Comparison of ENCODE assay signal across 1 cellular context in genomic region chr3:55402886-55403605, GRCh38.
A peak's percentile ranks its signal among the peaks of the same experiment; 100 is the strongest.
TF ChIP-seq lines count a peak whose summit lies in the region.

No MANE protein-coding gene starts in this region.

TF ChIP-seq in HepG2, 621 proteins besides CTCF, POLR2A, EP300 and RAD21 (continued from another document and continues in another):
- peak; percentile 89 for TF ChIP-seq ARID5B (CRISPR knock-in tag; IDR thresholded peaks at IDR 0.05)
- TF ChIP-seq NKX3-1 (CRISPR knock-in tag; IDR thresholded peaks at IDR 0.05): no peak
- TF ChIP-seq RXRA (CRISPR knock-in tag; IDR thresholded peaks at IDR 0.05): peak; percentile 81; the same call in 1 of the 2 replicates
- no peak for TF ChIP-seq NCOA1 (CRISPR knock-in tag; IDR thresholded peaks at IDR 0.05)
- no peak for TF ChIP-seq ZNF24 (IDR thresholded peaks at IDR 0.05)
- TF ChIP-seq ZNF264 (CRISPR knock-in tag; IDR thresholded peaks at IDR 0.05): no peak
- no peak for TF ChIP-seq ZNF776 (CRISPR knock-in tag; IDR thresholded peaks at IDR 0.05)
- no peak for TF ChIP-seq GLI4 (CRISPR knock-in tag; IDR thresholded peaks at IDR 0.05; ENCODE audit: borderline replicate concordance)
- TF ChIP-seq NFATC3 (CRISPR knock-in tag; IDR thresholded peaks at IDR 0.05): no peak
- peak; percentile 79 for TF ChIP-seq FOXA3 (CRISPR knock-in tag; IDR thresholded peaks at IDR 0.05)
- TF ChIP-seq NR2F2 (IDR thresholded peaks at IDR 0.05; ENCODE audit: borderline replicate concordance, low read depth): 0 out of 2 replicates have a peak, but pooled peaks have one; percentile 51
- TF ChIP-seq, protein P1, sequence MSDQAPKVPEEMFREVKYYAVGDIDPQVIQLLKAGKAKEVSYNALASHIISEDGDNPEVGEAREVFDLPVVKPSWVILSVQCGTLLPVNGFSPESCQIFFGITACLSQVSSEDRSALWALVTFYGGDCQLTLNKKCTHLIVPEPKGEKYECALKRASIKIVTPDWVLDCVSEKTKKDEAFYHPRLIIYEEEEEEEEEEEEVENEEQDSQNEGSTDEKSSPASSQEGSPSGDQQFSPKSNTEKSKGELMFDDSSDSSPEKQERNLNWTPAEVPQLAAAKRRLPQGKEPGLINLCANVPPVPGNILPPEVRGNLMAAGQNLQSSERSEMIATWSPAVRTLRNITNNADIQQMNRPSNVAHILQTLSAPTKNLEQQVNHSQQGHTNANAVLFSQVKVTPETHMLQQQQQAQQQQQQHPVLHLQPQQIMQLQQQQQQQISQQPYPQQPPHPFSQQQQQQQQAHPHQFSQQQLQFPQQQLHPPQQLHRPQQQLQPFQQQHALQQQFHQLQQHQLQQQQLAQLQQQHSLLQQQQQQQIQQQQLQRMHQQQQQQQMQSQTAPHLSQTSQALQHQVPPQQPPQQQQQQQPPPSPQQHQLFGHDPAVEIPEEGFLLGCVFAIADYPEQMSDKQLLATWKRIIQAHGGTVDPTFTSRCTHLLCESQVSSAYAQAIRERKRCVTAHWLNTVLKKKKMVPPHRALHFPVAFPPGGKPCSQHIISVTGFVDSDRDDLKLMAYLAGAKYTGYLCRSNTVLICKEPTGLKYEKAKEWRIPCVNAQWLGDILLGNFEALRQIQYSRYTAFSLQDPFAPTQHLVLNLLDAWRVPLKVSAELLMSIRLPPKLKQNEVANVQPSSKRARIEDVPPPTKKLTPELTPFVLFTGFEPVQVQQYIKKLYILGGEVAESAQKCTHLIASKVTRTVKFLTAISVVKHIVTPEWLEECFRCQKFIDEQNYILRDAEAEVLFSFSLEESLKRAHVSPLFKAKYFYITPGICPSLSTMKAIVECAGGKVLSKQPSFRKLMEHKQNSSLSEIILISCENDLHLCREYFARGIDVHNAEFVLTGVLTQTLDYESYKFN (CRISPR knock-in tag; conservative IDR thresholded peaks at IDR 0.05): 0 out of 2 replicates have a peak, but pooled peaks have one; percentile 48
- TF ChIP-seq KDM3A (CRISPR knock-in tag; IDR thresholded peaks at IDR 0.05; ENCODE audit: low read depth): no peak
- TF ChIP-seq HNRNPLL (IDR thresholded peaks at IDR 0.05; ENCODE audit: low read depth, low read length, poor library complexity, severe bottlenecking): no peak
- TF ChIP-seq ZMYM3 (CRISPR knock-in tag; IDR thresholded peaks at IDR 0.05): no peak
- TF ChIP-seq MBD4 (IDR thresholded peaks at IDR 0.05; ENCODE audit: borderline replicate concordance, low read length): no peak
- TF ChIP-seq, protein P2, sequence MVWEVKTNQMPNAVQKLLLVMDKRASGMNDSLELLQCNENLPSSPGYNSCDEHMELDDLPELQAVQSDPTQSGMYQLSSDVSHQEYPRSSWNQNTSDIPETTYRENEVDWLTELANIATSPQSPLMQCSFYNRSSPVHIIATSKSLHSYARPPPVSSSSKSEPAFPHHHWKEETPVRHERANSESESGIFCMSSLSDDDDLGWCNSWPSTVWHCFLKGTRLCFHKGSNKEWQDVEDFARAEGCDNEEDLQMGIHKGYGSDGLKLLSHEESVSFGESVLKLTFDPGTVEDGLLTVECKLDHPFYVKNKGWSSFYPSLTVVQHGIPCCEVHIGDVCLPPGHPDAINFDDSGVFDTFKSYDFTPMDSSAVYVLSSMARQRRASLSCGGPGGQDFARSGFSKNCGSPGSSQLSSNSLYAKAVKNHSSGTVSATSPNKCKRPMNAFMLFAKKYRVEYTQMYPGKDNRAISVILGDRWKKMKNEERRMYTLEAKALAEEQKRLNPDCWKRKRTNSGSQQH (CRISPR knock-in tag; IDR thresholded peaks at IDR 0.05; ENCODE audit: low read depth): no peak
- TF ChIP-seq ZNF552 (CRISPR knock-in tag; IDR thresholded peaks at IDR 0.05; ENCODE audit: borderline replicate concordance): no peak
- TF ChIP-seq ARID2 (CRISPR knock-in tag; IDR thresholded peaks at IDR 0.05; ENCODE audit: borderline replicate concordance): no peak
- TF ChIP-seq, protein P3, sequence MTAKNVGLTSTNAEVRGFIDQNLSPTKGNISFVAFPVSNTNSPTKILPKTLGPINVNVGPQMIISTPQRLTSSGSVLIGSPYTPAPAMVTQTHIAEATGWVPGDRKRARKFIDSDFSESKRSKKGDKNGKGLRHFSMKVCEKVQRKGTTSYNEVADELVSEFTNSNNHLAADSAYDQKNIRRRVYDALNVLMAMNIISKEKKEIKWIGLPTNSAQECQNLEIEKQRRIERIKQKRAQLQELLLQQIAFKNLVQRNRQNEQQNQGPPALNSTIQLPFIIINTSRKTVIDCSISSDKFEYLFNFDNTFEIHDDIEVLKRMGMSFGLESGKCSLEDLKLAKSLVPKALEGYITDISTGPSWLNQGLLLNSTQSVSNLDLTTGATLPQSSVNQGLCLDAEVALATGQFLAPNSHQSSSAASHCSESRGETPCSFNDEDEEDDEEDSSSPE (CRISPR knock-in tag; IDR thresholded peaks at IDR 0.05): no peak
- no peak for TF ChIP-seq SSRP1 (CRISPR knock-in tag; IDR thresholded peaks at IDR 0.05)
- TF ChIP-seq RFX3 (CRISPR knock-in tag; IDR thresholded peaks at IDR 0.05): no peak
- no peak for TF ChIP-seq ZBTB44 (CRISPR knock-in tag; IDR thresholded peaks at IDR 0.05)
- TF ChIP-seq, protein P4, sequence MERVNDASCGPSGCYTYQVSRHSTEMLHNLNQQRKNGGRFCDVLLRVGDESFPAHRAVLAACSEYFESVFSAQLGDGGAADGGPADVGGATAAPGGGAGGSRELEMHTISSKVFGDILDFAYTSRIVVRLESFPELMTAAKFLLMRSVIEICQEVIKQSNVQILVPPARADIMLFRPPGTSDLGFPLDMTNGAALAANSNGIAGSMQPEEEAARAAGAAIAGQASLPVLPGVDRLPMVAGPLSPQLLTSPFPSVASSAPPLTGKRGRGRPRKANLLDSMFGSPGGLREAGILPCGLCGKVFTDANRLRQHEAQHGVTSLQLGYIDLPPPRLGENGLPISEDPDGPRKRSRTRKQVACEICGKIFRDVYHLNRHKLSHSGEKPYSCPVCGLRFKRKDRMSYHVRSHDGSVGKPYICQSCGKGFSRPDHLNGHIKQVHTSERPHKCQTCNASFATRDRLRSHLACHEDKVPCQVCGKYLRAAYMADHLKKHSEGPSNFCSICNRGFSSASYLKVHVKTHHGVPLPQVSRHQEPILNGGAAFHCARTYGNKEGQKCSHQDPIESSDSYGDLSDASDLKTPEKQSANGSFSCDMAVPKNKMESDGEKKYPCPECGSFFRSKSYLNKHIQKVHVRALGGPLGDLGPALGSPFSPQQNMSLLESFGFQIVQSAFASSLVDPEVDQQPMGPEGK (CRISPR knock-in tag; IDR thresholded peaks at IDR 0.05): no peak
- TF ChIP-seq RFXANK (CRISPR knock-in tag; IDR thresholded peaks at IDR 0.05): no peak
- no peak for TF ChIP-seq ZNF362 (CRISPR knock-in tag; IDR thresholded peaks at IDR 0.05; ENCODE audit: borderline replicate concordance)
- no peak for TF ChIP-seq ZNF431 (CRISPR knock-in tag; IDR thresholded peaks at IDR 0.05; ENCODE audit: borderline replicate concordance, low read depth)
- no peak for TF ChIP-seq ZNF451 (CRISPR knock-in tag; IDR thresholded peaks at IDR 0.05)
- no peak for TF ChIP-seq ZNF879 (CRISPR knock-in tag; IDR thresholded peaks at IDR 0.05)
- no peak for TF ChIP-seq YEATS2 (CRISPR knock-in tag; IDR thresholded peaks at IDR 0.05; ENCODE audit: borderline replicate concordance)
- TF ChIP-seq SALL1 (CRISPR knock-in tag; IDR thresholded peaks at IDR 0.05): peak; percentile 32; the same call in 1 of the 2 replicates
- TF ChIP-seq FOSL1 (CRISPR knock-in tag; IDR thresholded peaks at IDR 0.05; ENCODE audit: borderline replicate concordance): peak; percentile 63; the same call in 1 of the 2 replicates
- TF ChIP-seq, protein P5, sequence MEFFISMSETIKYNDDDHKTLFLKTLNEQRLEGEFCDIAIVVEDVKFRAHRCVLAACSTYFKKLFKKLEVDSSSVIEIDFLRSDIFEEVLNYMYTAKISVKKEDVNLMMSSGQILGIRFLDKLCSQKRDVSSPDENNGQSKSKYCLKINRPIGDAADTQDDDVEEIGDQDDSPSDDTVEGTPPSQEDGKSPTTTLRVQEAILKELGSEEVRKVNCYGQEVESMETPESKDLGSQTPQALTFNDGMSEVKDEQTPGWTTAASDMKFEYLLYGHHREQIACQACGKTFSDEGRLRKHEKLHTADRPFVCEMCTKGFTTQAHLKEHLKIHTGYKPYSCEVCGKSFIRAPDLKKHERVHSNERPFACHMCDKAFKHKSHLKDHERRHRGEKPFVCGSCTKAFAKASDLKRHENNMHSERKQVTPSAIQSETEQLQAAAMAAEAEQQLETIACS (CRISPR knock-in tag; IDR thresholded peaks at IDR 0.05): no peak
- TF ChIP-seq TIGD3 (CRISPR knock-in tag; IDR thresholded peaks at IDR 0.05; ENCODE audit: borderline replicate concordance): no peak
- no peak for TF ChIP-seq AHR (CRISPR knock-in tag; IDR thresholded peaks at IDR 0.05)
- TF ChIP-seq ATF2 (CRISPR knock-in tag; IDR thresholded peaks at IDR 0.05): no peak
- TF ChIP-seq DNMT3B (CRISPR knock-in tag; conservative IDR thresholded peaks at IDR 0.05): no peak
- TF ChIP-seq PHF20 (CRISPR knock-in tag; IDR thresholded peaks at IDR 0.05): no peak
- TF ChIP-seq ZMYM4 (CRISPR knock-in tag; IDR thresholded peaks at IDR 0.05): 0 out of 2 replicates have a peak, but pooled peaks have one; percentile 19
- no peak for TF ChIP-seq ZUFSP (CRISPR knock-in tag; IDR thresholded peaks at IDR 0.05; ENCODE audit: borderline replicate concordance)
- peak; percentile 54; the same call in 1 of the 2 replicates for TF ChIP-seq TBX2 (CRISPR knock-in tag; IDR thresholded peaks at IDR 0.05; ENCODE audit: borderline replicate concordance)
